In the genomic region with DNA sequence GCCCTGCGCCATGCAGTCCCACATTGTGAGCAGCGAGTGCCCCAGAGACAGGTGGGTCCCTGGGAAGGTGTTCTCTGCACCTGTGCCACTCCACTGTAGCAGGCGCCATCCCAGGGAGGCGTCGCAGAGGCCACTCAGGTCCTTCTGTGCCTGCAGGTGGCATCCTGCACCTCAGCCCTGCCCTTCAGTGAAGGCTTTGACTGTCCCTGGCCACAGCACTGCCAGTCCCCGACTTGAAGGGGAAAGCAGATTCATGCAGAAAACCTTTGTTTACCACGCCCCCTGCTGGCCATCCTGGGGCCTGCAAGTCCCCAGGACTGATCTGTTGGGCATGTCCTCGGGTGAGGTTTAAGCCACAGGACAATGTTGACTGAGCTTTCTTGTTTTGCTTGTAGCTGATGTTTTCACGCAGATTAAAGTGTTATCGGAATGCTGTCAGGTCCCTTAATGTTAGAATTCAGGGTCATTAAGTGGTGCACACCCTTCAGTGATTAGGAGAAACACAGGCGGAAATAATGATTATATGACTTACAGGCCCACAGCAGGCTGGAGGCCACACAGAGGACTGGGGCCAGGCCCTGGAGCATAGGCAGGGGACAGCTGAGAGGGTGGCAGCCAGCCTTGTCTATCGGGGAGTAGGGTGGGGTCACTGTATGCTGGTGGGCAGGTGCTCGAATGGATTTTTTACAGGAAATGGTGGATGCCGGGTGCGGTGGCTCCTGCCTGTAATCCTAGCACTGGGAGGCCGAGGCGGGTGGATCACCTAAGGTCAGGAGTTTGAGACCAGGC, we compare ENCODE assay signal across 8 cellular contexts. TPM values are rescaled to one million over a fixed set of nuclear protein-coding genes. Genes with fewer than 3 reads are reported as not detected.
DNase-seq lines count a peak whose midpoint lies in the region; ATAC-seq, FAIRE-seq and TF ChIP-seq lines count a peak whose summit lies in the region.

No MANE protein-coding gene starts in this region.

- peaks cover 26% of the 10 kb centered on the region for H3K79me2 ChIP-seq in smooth muscle cell (ENCODE audit: low read depth)

- WGBS in A549 (ENCODE audit: missing lambda C conversion rate): 57% methylated on average over 10 of the region's 17 CpGs
- 66% methylated on average over 17 of the region's 17 CpGs for WGBS in smooth muscle cell (ENCODE audit: low lambda C conversion rate)

- TF ChIP-seq POLR2A in A549 (IDR thresholded peaks at IDR 0.05; ENCODE audit: low read length) (no peak), GM15510 (IDR thresholded peaks at IDR 0.05; ENCODE audit: borderline replicate concordance, extremely low read depth, insufficient read length) (peak; percentile 11)

- H3K9me3 ChIP-seq in A549: no peaks in the 10 kb centered on the region
- H3K9me3 ChIP-seq in smooth muscle cell (replicated peaks; ENCODE audit: low read depth): no peaks in the 10 kb centered on the region

- no peaks in the 10 kb centered on the region for H3K27me3 ChIP-seq in smooth muscle cell (ENCODE audit: low read depth)

- H3K9ac ChIP-seq in smooth muscle cell (ENCODE audit: low read depth): no peak overlapping the region

- in situ Hi-C loops in astrocyte of the spinal cord (cut with HindIII; ENCODE audit: low sequenced_read_pairs): no loop called here

- H2AFZ ChIP-seq in smooth muscle cell (ENCODE audit: low read depth): no peak overlapping the region

- no peak for FAIRE-seq in A549 (lab: Jason Lieb, UNC)

- peak; percentile 69 to 84 for DNase-seq in A549 (ENCODE audit: low read depth in 1 of 2, low spot score in 1 of 2)
- peak; percentile 56 for DNase-seq in NCI-H2029 treated with DMSO at 0.1 percent for 48 hours (lab: John Stamatoyannopoulos, UW)
- DNase-seq in UCSD-AML1 (lab: John Stamatoyannopoulos, UW; ENCODE audit: unreplicated experiment): peak; percentile 91
- peak; percentile 86 for DNase-seq in astrocyte of the spinal cord (ENCODE audit: low read depth, low spot score)
- DNase-seq in hippocampal formation (lab: John Stamatoyannopoulos, UW): peak; percentile 81 to 86
- DNase-seq in smooth muscle cell (lab: John Stamatoyannopoulos, UW; ENCODE audit: unreplicated experiment): peak; percentile 70

- peak; percentile 82 for TF ChIP-seq CTCF in A549 (IDR thresholded peaks at IDR 0.05)
- TF ChIP-seq CTCF in astrocyte of the spinal cord (IDR thresholded peaks at IDR 0.05; ENCODE audit: low read depth, low read length): peak; percentile 99
- TF ChIP-seq CTCF in smooth muscle cell (IDR thresholded peaks at IDR 0.05; ENCODE audit: borderline replicate concordance, insufficient read depth, poor library complexity, severe bottlenecking): peak; percentile 98

- H3K4me3 ChIP-seq in A549 (no peak overlapping the region), astrocyte of the spinal cord (ENCODE audit: low read depth, low read length) (no peak overlapping the region), smooth muscle cell (no peak overlapping the region)

- H3K36me3 ChIP-seq in smooth muscle cell (ENCODE audit: low read depth): no peaks in the 10 kb centered on the region

- peaks cover 52% of the 10 kb centered on the region for H3K4me1 ChIP-seq in A549
- H3K4me1 ChIP-seq in smooth muscle cell (ENCODE audit: low read depth): no peaks in the 10 kb centered on the region

- ATAC-seq in A549: peak; percentile 58 to 66
- ATAC-seq in GM18873 (IDR thresholded peaks at IDR 0.05; ENCODE audit: low FRiP score, unreplicated experiment): no peak

- POLR2A ChIA-PET in A549 (lab: Yijun Ruan, JAX): interaction anchor here (2.0 kb wide), 1 partner anchor 33 kb away, joined by 5 read pairs; no protein-coding TSS in a partner anchor

- TF ChIP-seq RAD21 in A549 (conservative IDR thresholded peaks at IDR 0.05 in 1 of 2, IDR thresholded peaks at IDR 0.05 in 1 of 2): peak; percentile 42 to 43; a peak in 4 of 5 replicates

- H3F3A ChIP-seq in smooth muscle cell (ENCODE audit: low read depth): no peaks in the 10 kb centered on the region

- no peaks in the 10 kb centered on the region for H4K20me1 ChIP-seq in smooth muscle cell (ENCODE audit: low read depth)

- H3K27ac ChIP-seq in A549 (peak overlapping the region; percentile 84 to 92), smooth muscle cell (ENCODE audit: low read depth) (no peak overlapping the region)

- TF ChIP-seq EP300 in A549 (IDR thresholded peaks at IDR 0.05): no peak

- peak overlapping the region; percentile 71 for H3K4me2 ChIP-seq in A549
- no peak overlapping the region for H3K4me2 ChIP-seq in smooth muscle cell

- CTCF ChIA-PET in A549 (lab: Yijun Ruan, JAX): interaction anchor here (0.6 to 7.4 kb wide), 15 partner anchors 8 to 162 kb away, joined by 3 to 108 read pairs (median 5); partner anchors contain the start of gene SLBP

TF ChIP-seq in A549, 52 proteins besides CTCF, POLR2A, EP300 and RAD21:
- peak; percentile 29; the same call in 1 of the 3 replicates for TF ChIP-seq SMC3 (IDR thresholded peaks at IDR 0.05)
- no peak for TF ChIP-seq EHMT2 (IDR thresholded peaks at IDR 0.05; ENCODE audit: low read depth)

RNA-seq across cellular contexts. Expression of gene TACC3, which starts 5.0 kb away (rescaled TPM):
- polyA plus RNA-seq in A549 (2011; rRNA removed) (25.9 and 31.4 TPM in 2 replicates), A549 (2017; fragmentation: RNase III; extraction: RNeasy Plus Mini Kit Qiagen cat#74134 plus additional on column Dnase treatment) (67.3 to 77.2 TPM (median 70.6 TPM) in 3 replicates), smooth muscle cell (12.5 and 14.7 TPM in 2 replicates)
- polyA plus RNA-seq in A549 (2012; cell fraction: cytosol; rRNA removed): 75.8 and 76.6 TPM in 2 replicates
- 168 and 176 TPM in 2 replicates for polyA plus RNA-seq in A549 (2012; cell fraction: nucleus; rRNA removed)
- polyA minus RNA-seq in A549 (2011; rRNA and poly(A)+ RNA removed): 17.1 and 23.8 TPM in 2 replicates
- 4.0 and 19.4 TPM in 2 replicates for total RNA-seq in smooth muscle cell

RNA-seq across cellular contexts. Expression of gene TMEM129, which starts 5.2 kb away (rescaled TPM):
- polyA plus RNA-seq in A549 (2011; rRNA removed): 12.7 and 15.5 TPM in 2 replicates
- polyA plus RNA-seq in A549 (2012; cell fraction: cytosol; rRNA removed): 21.6 and 36.9 TPM in 2 replicates
- 39.4 and 63.8 TPM in 2 replicates for polyA plus RNA-seq in A549 (2012; cell fraction: nucleus; rRNA removed)
- 15.0 to 20.5 TPM (median 20.4 TPM) in 3 replicates for polyA plus RNA-seq in A549 (2017; fragmentation: RNase III; extraction: RNeasy Plus Mini Kit Qiagen cat#74134 plus additional on column Dnase treatment)
- 8.1 and 15.3 TPM in 2 replicates for polyA minus RNA-seq in A549 (2011; rRNA and poly(A)+ RNA removed)
- total RNA-seq in smooth muscle cell: 29.9 and 30.4 TPM in 2 replicates
- 49.0 and 50.5 TPM in 2 replicates for polyA plus RNA-seq in smooth muscle cell

RNA-seq across cellular contexts. Expression of gene SLBP, which starts 14.2 kb away (rescaled TPM):
- polyA plus RNA-seq in A549 (2011; rRNA removed): 66.7 and 89.9 TPM in 2 replicates
- 50.6 and 56.4 TPM in 2 replicates for polyA plus RNA-seq in A549 (2012; cell fraction: cytosol; rRNA removed)
- polyA plus RNA-seq in A549 (2012; cell fraction: nucleus; rRNA removed): 31.6 and 38.1 TPM in 2 replicates
- polyA plus RNA-seq in A549 (2017; fragmentation: RNase III; extraction: RNeasy Plus Mini Kit Qiagen cat#74134 plus additional on column Dnase treatment): 80.5 to 88.6 TPM (median 84.6 TPM) in 3 replicates
- 14.0 and 18.2 TPM in 2 replicates for polyA minus RNA-seq in A549 (2011; rRNA and poly(A)+ RNA removed)
- total RNA-seq in smooth muscle cell: 57.1 and 63.9 TPM in 2 replicates
- polyA plus RNA-seq in smooth muscle cell: 55.4 and 57.3 TPM in 2 replicates

RNA-seq across cellular contexts. Expression of gene FAM53A, which starts 42.2 kb away (rescaled TPM):
- polyA plus RNA-seq in A549 (2011; rRNA removed) (0.74 and 1.2 TPM in 2 replicates), A549 (2017; fragmentation: RNase III; extraction: RNeasy Plus Mini Kit Qiagen cat#74134 plus additional on column Dnase treatment) (0.56 to 1.1 TPM (median 0.87 TPM) in 3 replicates), smooth muscle cell (0.70 and 2.7 TPM in 2 replicates)
- polyA plus RNA-seq in A549 (2012; cell fraction: cytosol; rRNA removed): 0.86 and 1.1 TPM in 2 replicates
- polyA plus RNA-seq in A549 (2012; cell fraction: nucleus; rRNA removed): 3.6 and 3.7 TPM in 2 replicates
- 2.1 and 2.3 TPM in 2 replicates for polyA minus RNA-seq in A549 (2011; rRNA and poly(A)+ RNA removed)
- not detected in 2 replicates for total RNA-seq in smooth muscle cell
